ENCODE assay signal across 12 cellular contexts in genomic region chr2:64666810-64667438, GRCh38. TPM values are rescaled to one million over a fixed set of nuclear protein-coding genes. Genes with fewer than 3 reads are reported as not detected.
DNase-seq lines count a peak whose midpoint lies in the region; ATAC-seq, FAIRE-seq and TF ChIP-seq lines count a peak whose summit lies in the region.
"Had no signal": no experiment of that assay in that cellular context is flagged by ENCODE, and none has a peak within 500 bp of the region (broad histone marks: within the 10 kb centered on the region; RNA-seq: fewer than 3 reads in every experiment).

No MANE protein-coding gene starts in this region.

- TF ChIP-seq CTCF in dorsolateral prefrontal cortex (IDR thresholded peaks at IDR 0.05 in 54 of 56, conservative IDR thresholded peaks at IDR 0.05 in 2 of 56; ENCODE audit: low read depth in 1 of 56, partially characterized antibody in 56 of 56): no peak
- no peak for TF ChIP-seq CTCF in D721Med (IDR thresholded peaks at IDR 0.05; ENCODE audit: insufficient read depth, missing control alignments)
- no peak for TF ChIP-seq CTCF in PC-3 (conservative IDR thresholded peaks at IDR 0.05; ENCODE audit: low read depth, low read length)

- H3K36me3 ChIP-seq in CD8-positive, alpha-beta memory T cell (ENCODE audit: insufficient read depth, low read length): no peaks in the 10 kb centered on the region
- no peaks in the 10 kb centered on the region for H3K36me3 ChIP-seq in PC-3 (ENCODE audit: low read depth, low read length)

- H3K79me2 ChIP-seq in PC-3 (ENCODE audit: low read length): no peaks in the 10 kb centered on the region

- peak overlapping the region; percentile 1 for H3K4me3 ChIP-seq in CD8-positive, alpha-beta memory T cell (ENCODE audit: low read length)
- peak overlapping the region in 3 of 59 donors; percentile 3 to 29 (median 10) for H3K4me3 ChIP-seq in dorsolateral prefrontal cortex
- no peak overlapping the region for H3K4me3 ChIP-seq in PC-3 (ENCODE audit: low read length)

- CTCF ChIA-PET in CD8-positive, alpha-beta memory T cell (lab: Charles Lee): interaction anchor here (0.7 to 7.4 kb wide), 5 partner anchors 10 to 144 kb away, joined by 3 to 81 read pairs (median 3); partner anchors contain the start of gene SERTAD2
- CTCF ChIA-PET in PC-3 (lab: Charles Lee): interaction anchor here (0.6 kb wide), 1 partner anchor 16 kb away, joined by 5 read pairs; no protein-coding TSS in a partner anchor

- H3K4me3 Mint-ChIP-seq in CD8-positive, alpha-beta memory T cell: peak overlapping the region in 6 of 7 donors; percentile 12 to 62 (median 44)
- H3K4me3 Mint-ChIP-seq: H9 had no signal

- H3K27me3 ChIP-seq in CD8-positive, alpha-beta memory T cell (ENCODE audit: insufficient read depth, low read length, poor library complexity, severe bottlenecking): no peaks in the 10 kb centered on the region
- no peaks in the 10 kb centered on the region for H3K27me3 ChIP-seq in dorsolateral prefrontal cortex
- no peaks in the 10 kb centered on the region for H3K27me3 ChIP-seq in PC-3 (ENCODE audit: low read length)
- H3K27me3 ChIP-seq: foreskin keratinocyte had no signal

- no peaks in the 10 kb centered on the region for H3K9me3 Mint-ChIP-seq in CD8-positive, alpha-beta memory T cell
- H3K9me3 Mint-ChIP-seq: H9 had no signal

- no peak overlapping the region for H3K4me2 ChIP-seq in PC-3 (ENCODE audit: low read length)

- no peaks in the 10 kb centered on the region for H4K20me1 ChIP-seq in PC-3 (ENCODE audit: low read length)

- no TSS peak for BruUV-seq in PC-3 (replicated peaks; lab: Mats Ljungman, UMichigan)

- H2AFZ ChIP-seq in PC-3 (ENCODE audit: low read length): no peak overlapping the region

- no peaks in the 10 kb centered on the region for H3K27me3 Mint-ChIP-seq in CD8-positive, alpha-beta memory T cell

- peak; percentile 79 for ATAC-seq in GM19351 (IDR thresholded peaks at IDR 0.05; ENCODE audit: unreplicated experiment)
- ATAC-seq in HG03469 (IDR thresholded peaks at IDR 0.05; ENCODE audit: unreplicated experiment): peak; percentile 55
- no peak for ATAC-seq in HG03039 (IDR thresholded peaks at IDR 0.05; ENCODE audit: unreplicated experiment)
- no peak for ATAC-seq in PC-3
- ATAC-seq: foreskin keratinocyte had no signal

- no peak for DNase-seq in CD8-positive, alpha-beta memory T cell
- DNase-seq in dorsolateral prefrontal cortex (no peak), D721Med (ENCODE audit: insufficient read length, low spot score) (no peak), PC-3 (no peak)
- DNase-seq in stimulated activated CD4-positive, alpha-beta T cell treated with anti-CD3 and anti-CD28 coated beads, Interleukin-15, amount 100 ng/mL, for 24 hours: no peak
- DNase-seq: foreskin keratinocyte, H9, SW 1271 had no signal

- no peaks in the 10 kb centered on the region for H3K36me3 Mint-ChIP-seq in CD8-positive, alpha-beta memory T cell

- peaks cover 4 to 17% (median 15%) of the 10 kb centered on the region in 3 donors for H3K4me1 Mint-ChIP-seq in CD8-positive, alpha-beta memory T cell

- H3K27ac Mint-ChIP-seq in CD8-positive, alpha-beta memory T cell: peak overlapping the region; percentile 15 to 95 (median 82)
- H3K27ac Mint-ChIP-seq: H9 had no signal

- FAIRE-seq in D721Med (lab: Jason Lieb, UNC): no peak
- FAIRE-seq: astrocyte had no signal

- POLR2A ChIA-PET in CD8-positive, alpha-beta memory T cell (lab: Charles Lee): interaction anchor here (0.8 to 7.1 kb wide), 6 partner anchors 14 to 390 kb away, joined by 3 to 66 read pairs (median 4); partner anchors contain the start of gene SERTAD2
- POLR2A ChIA-PET in PC-3 (lab: Charles Lee; ENCODE audit: unreplicated experiment): no interaction called here

- no peak overlapping the region for H3K9ac ChIP-seq in PC-3 (ENCODE audit: low read length)

- H3F3A ChIP-seq in PC-3 (ENCODE audit: low read length, unreplicated experiment): no peaks in the 10 kb centered on the region

- no peaks in the 10 kb centered on the region for H3K9me2 ChIP-seq in PC-3 (replicated peaks; ENCODE audit: low read length)

- H3K27ac ChIP-seq in CD8-positive, alpha-beta memory T cell (ENCODE audit: low read depth, low read length): no peak overlapping the region
- H3K27ac ChIP-seq in dorsolateral prefrontal cortex (peak overlapping the region in 41 of 59 donors; percentile 0 to 69 (median 34)), PC-3 (ENCODE audit: low read length) (no peak overlapping the region)
- H3K27ac ChIP-seq: foreskin keratinocyte had no signal

- H3K4me1 ChIP-seq in CD8-positive, alpha-beta memory T cell (ENCODE audit: insufficient read depth, low read length): peaks cover 35% of the 10 kb centered on the region
- peaks cover 6% of the 10 kb centered on the region for H3K4me1 ChIP-seq in PC-3 (ENCODE audit: insufficient read depth, low read length)

- intact Hi-C loops in dorsolateral prefrontal cortex (cut with DNase I) (no loop called here), PC-3 (cut with micrococcal nuclease) (no loop called here)

- H3K9me3 ChIP-seq in CD8-positive, alpha-beta memory T cell (ENCODE audit: low read length): no peaks in the 10 kb centered on the region
- H3K9me3 ChIP-seq in PC-3 (ENCODE audit: low read length): no peaks in the 10 kb centered on the region

RNA-seq across cellular contexts. Expression of gene SERTAD2, which starts 13.2 kb away (rescaled TPM):
- 10 to 100 TPM; 20.6 to 21.4 TPM for total RNA-seq in CD8-positive, alpha-beta memory T cell
- polyA plus RNA-seq in CD8-positive, alpha-beta memory T cell: 6.3 TPM
- total RNA-seq in dorsolateral prefrontal cortex: 10 to 100 TPM in 116 of 120 experiments, 1 to 10 TPM in 4; 7.8 to 24.8 (median 13.4) TPM
- total RNA-seq in PC-3 (2014; rRNA removed): 19.8 and 34.9 TPM in 2 replicates

Comparison
In these comparisons a context has a peak if more than half of its experiments do, and no peak if none do; other contexts are left out.
1. H3K27ac ChIP-seq: peak in dorsolateral prefrontal cortex (41 of 59); none in CD8-positive, alpha-beta memory T cell (single experiment) and PC-3 (single experiment).
2. ATAC-seq: peak in GM19351 (single experiment) and HG03469 (single experiment); none in HG03039 (single experiment) and PC-3 (single experiment).